ENCODE assay signal across 2 cellular contexts in genomic region chr1:7761103-7761502, GRCh38.
TF ChIP-seq lines count a peak whose summit lies in the region.

No MANE protein-coding gene starts in this region.

TF ChIP-seq in GM23338, 12 proteins besides CTCF, POLR2A, EP300 and RAD21:
- TF ChIP-seq ZNF462 (CRISPR knock-in tag; IDR thresholded peaks at IDR 0.05): no peak
- no peak for TF ChIP-seq EZH2 (IDR thresholded peaks at IDR 0.05; ENCODE audit: low read depth, unreplicated experiment)
- TF ChIP-seq POLR2AphosphoS5 (IDR thresholded peaks at IDR 0.05; ENCODE audit: low read depth): no peak
- TF ChIP-seq CREB1 (CRISPR knock-in tag; IDR thresholded peaks at IDR 0.05; ENCODE audit: low read depth): no peak
- TF ChIP-seq ZNF331 (CRISPR knock-in tag; IDR thresholded peaks at IDR 0.05; ENCODE audit: low read depth): no peak
- TF ChIP-seq ETS1 (IDR thresholded peaks at IDR 0.05): no peak
- no peak for TF ChIP-seq NANOG (IDR thresholded peaks at IDR 0.05; ENCODE audit: borderline replicate concordance)
- no peak for TF ChIP-seq JUNB (IDR thresholded peaks at IDR 0.05; ENCODE audit: unreplicated experiment)
- no peak for TF ChIP-seq STAT1 (IDR thresholded peaks at IDR 0.05; ENCODE audit: unreplicated experiment)
- TF ChIP-seq EZH2phosphoT487 (IDR thresholded peaks at IDR 0.05; ENCODE audit: unreplicated experiment): no peak
- TF ChIP-seq ZNF114 (CRISPR knock-in tag; IDR thresholded peaks at IDR 0.05): no peak
- TF ChIP-seq REST (IDR thresholded peaks at IDR 0.05; ENCODE audit: unreplicated experiment): no peak

TF ChIP-seq in WTC11, 78 proteins besides CTCF, POLR2A, EP300 and RAD21 (continued from another document):
- no peak for TF ChIP-seq ZNF281 (CRISPR knock-in tag; IDR thresholded peaks at IDR 0.05)
- TF ChIP-seq FOXP1 (CRISPR knock-in tag; IDR thresholded peaks at IDR 0.05; ENCODE audit: borderline replicate concordance): no peak
- no peak for TF ChIP-seq USF2 (CRISPR knock-in tag; IDR thresholded peaks at IDR 0.05)
- no peak for TF ChIP-seq TEAD1 (CRISPR knock-in tag; IDR thresholded peaks at IDR 0.05)
- TF ChIP-seq ZMAT4 (CRISPR knock-in tag; IDR thresholded peaks at IDR 0.05): no peak
